Comparison of ENCODE assay signal across 14 cellular contexts in genomic region chr16:10501016-10501607, GRCh38.
DNase-seq lines count a peak whose midpoint lies in the region; ATAC-seq and TF ChIP-seq lines count a peak whose summit lies in the region.
"Had no signal": no experiment of that assay in that cellular context is flagged by ENCODE, and none has a peak within 500 bp of the region (broad histone marks: within the 10 kb centered on the region; RNA-seq: fewer than 3 reads in every experiment).

No MANE protein-coding gene starts in this region.

- no peaks in the 10 kb centered on the region for H3K27me3 Mint-ChIP-seq in activated naive CD4-positive, alpha-beta T cell treated with anti-CD3 and anti-CD28 coated beads, Interleukin-2, amount 10 ng/mL, durations not matched to agents 7 days and 5 days
- peaks cover 1% of the 10 kb centered on the region for H3K27me3 Mint-ChIP-seq in endothelial cell (ENCODE audit: unreplicated experiment)
- H3K27me3 Mint-ChIP-seq: activated T-cell treated with anti-CD3 and anti-CD28 coated beads, Interleukin-2, amount 50 U/mL, for 24 hours had no signal

- peak; percentile 60 for ATAC-seq in left lung
- no peak for ATAC-seq in left cardiac atrium

- H3K9me3 Mint-ChIP-seq in activated naive CD4-positive, alpha-beta T cell treated with anti-CD3 and anti-CD28 coated beads, Interleukin-2, amount 10 ng/mL, durations not matched to agents 7 days and 5 days = no peaks in the 10 kb centered on the region
- H3K9me3 Mint-ChIP-seq in endothelial cell (ENCODE audit: unreplicated experiment) = peaks cover under 1% of the 10 kb centered on the region

- no peaks in the 10 kb centered on the region for H4K20me1 ChIP-seq in OCI-LY1 (ENCODE audit: insufficient read depth, low read length)

- H3K27ac ChIP-seq in OCI-LY1 (ENCODE audit: low read depth, low read length, poor library complexity, severe bottlenecking) (no peak overlapping the region), left lung (no peak overlapping the region)
- H3K27ac ChIP-seq: KMS-11 had no signal

- H3K36me3 ChIP-seq in OCI-LY1 (ENCODE audit: insufficient read depth, low read length) = no peaks in the 10 kb centered on the region
- peaks cover 0 to 15% of the 10 kb centered on the region in 2 donors for H3K36me3 ChIP-seq in left lung

- H3K9me2 ChIP-seq in OCI-LY1 (ENCODE audit: low read depth, low read length) = no peaks in the 10 kb centered on the region

- H3K27me3 ChIP-seq in OCI-LY1 (ENCODE audit: insufficient read depth, low read length) (no peaks in the 10 kb centered on the region), left lung (no peaks in the 10 kb centered on the region)

- no peak overlapping the region for H3K4me2 ChIP-seq in OCI-LY1 (ENCODE audit: low read length)
- H3K4me2 ChIP-seq: KMS-11 had no signal

- no peaks in the 10 kb centered on the region for H3K79me2 ChIP-seq in OCI-LY1 (ENCODE audit: insufficient read depth, low read length)

- no peak overlapping the region for H3K4me3 Mint-ChIP-seq in activated naive CD4-positive, alpha-beta T cell treated with anti-CD3 and anti-CD28 coated beads, Interleukin-2, amount 10 ng/mL, durations not matched to agents 7 days and 5 days
- H3K4me3 Mint-ChIP-seq in endothelial cell (ENCODE audit: unreplicated experiment) = no peak overlapping the region
- H3K4me3 Mint-ChIP-seq: activated T-cell treated with anti-CD3 and anti-CD28 coated beads, Interleukin-2, amount 50 U/mL, for 24 hours had no signal

- H3K4me1 ChIP-seq in OCI-LY1 (ENCODE audit: insufficient read depth, low read length, severe bottlenecking) = peaks cover 6% of the 10 kb centered on the region
- H3K4me1 ChIP-seq in left lung = no peaks in the 10 kb centered on the region

- no peaks in the 10 kb centered on the region for H3K36me3 Mint-ChIP-seq in activated naive CD4-positive, alpha-beta T cell treated with anti-CD3 and anti-CD28 coated beads, Interleukin-2, amount 10 ng/mL, durations not matched to agents 7 days and 5 days
- peaks cover 3% of the 10 kb centered on the region for H3K36me3 Mint-ChIP-seq in endothelial cell (ENCODE audit: low read depth, unreplicated experiment)

- CTCF ChIA-PET in activated naive CD4-positive, alpha-beta T cell treated with anti-CD3 and anti-CD28 coated beads, Interleukin-2, amount 10 ng/mL, durations not matched to agents 7 days and 5 days (lab: Charles Lee) = interaction anchor here (0.6 to 0.9 kb wide), 2 partner anchors 14 to 159 kb away, joined by 3 read pairs; no protein-coding TSS in a partner anchor

- H3K4me1 Mint-ChIP-seq in activated naive CD4-positive, alpha-beta T cell treated with anti-CD3 and anti-CD28 coated beads, Interleukin-2, amount 10 ng/mL, durations not matched to agents 7 days and 5 days = no peaks in the 10 kb centered on the region
- peaks cover 2% of the 10 kb centered on the region for H3K4me1 Mint-ChIP-seq in endothelial cell (ENCODE audit: unreplicated experiment)

- TF ChIP-seq CTCF in OCI-LY1 (IDR thresholded peaks at IDR 0.05; ENCODE audit: low read length) = peak; percentile 38; the same call in 1 of the 2 replicates
- TF ChIP-seq CTCF in left lung (IDR thresholded peaks at IDR 0.05) = no peak
- no peak for TF ChIP-seq CTCF in endothelial cell (IDR thresholded peaks at IDR 0.05; ENCODE audit: unreplicated experiment)

- intact Hi-C loops in left lung (cut with DNase I) (no loop called here), left cardiac atrium (cut with DNase I) (no loop called here)

- no peak overlapping the region for H2AFZ ChIP-seq in OCI-LY1 (ENCODE audit: low read length)

- H3K9me3 ChIP-seq in OCI-LY1 (ENCODE audit: low read length) (no peaks in the 10 kb centered on the region), left lung (peaks cover 0 to 5% of the 10 kb centered on the region in 2 donors)

- H3F3A ChIP-seq in OCI-LY1 (ENCODE audit: insufficient read depth, low read length) = no peaks in the 10 kb centered on the region

- H3K27ac Mint-ChIP-seq in activated naive CD4-positive, alpha-beta T cell treated with anti-CD3 and anti-CD28 coated beads, Interleukin-2, amount 10 ng/mL, durations not matched to agents 7 days and 5 days = no peak overlapping the region
- H3K27ac Mint-ChIP-seq in endothelial cell (ENCODE audit: unreplicated experiment) = no peak overlapping the region
- H3K27ac Mint-ChIP-seq: activated T-cell treated with anti-CD3 and anti-CD28 coated beads, Interleukin-2, amount 50 U/mL, for 24 hours had no signal

- no peak overlapping the region for H3K4me3 ChIP-seq in OCI-LY1 (ENCODE audit: low read depth, low read length, poor library complexity, severe bottlenecking)
- H3K4me3 ChIP-seq in left lung = no peak overlapping the region

- DNase-seq in activated naive CD4-positive, alpha-beta T cell treated with anti-CD3 and anti-CD28 coated beads, Interleukin-2, amount 10 ng/mL, durations not matched to agents 7 days and 5 days = peak; percentile 40
- no peak for DNase-seq in activated naive CD4-positive, alpha-beta T cell (lab: John Stamatoyannopoulos, UW)
- DNase-seq in left lung (no peak), hippocampal formation (lab: John Stamatoyannopoulos, UW) (no peak), left cardiac atrium (no peak), endothelial cell (ENCODE audit: low spot score) (no peak), SW480 (ENCODE audit: low spot score) (no peak)
- DNase-seq: activated T-cell treated with anti-CD3 and anti-CD28 coated beads, Interleukin-2, amount 50 U/mL, for 24 hours; Calu3; effector CD4-positive, alpha-beta T cell; NCI-H1436 treated with DMSO at 0.1 percent for 48 hours; NCI-H2227 treated with DMSO at 0.1 percent for 48 hours had no signal

- H3K9ac ChIP-seq in OCI-LY1 (ENCODE audit: low read length) = no peak overlapping the region
- H3K9ac ChIP-seq: KMS-11 had no signal
